In genomic region chr12:52947738-52948423, GRCh38 we compare ENCODE assay signal across 1 cellular context.
TF ChIP-seq lines count a peak whose summit lies in the region.

No MANE protein-coding gene starts in this region.

TF ChIP-seq in IMR-90, 13 proteins besides CTCF, POLR2A, EP300 and RAD21:
- TF ChIP-seq MAFK (IDR thresholded peaks at IDR 0.05; ENCODE audit: low read depth, low read length) (no peak), CHD1 (IDR thresholded peaks at IDR 0.05; ENCODE audit: low read depth, low read length) (no peak), BHLHE40 (IDR thresholded peaks at IDR 0.05; ENCODE audit: low read depth, low read length) (no peak), MXI1 (IDR thresholded peaks at IDR 0.05; ENCODE audit: borderline replicate concordance, low read depth, low read length) (no peak), NFE2L2 (IDR thresholded peaks at IDR 0.05; ENCODE audit: low read depth, low read length) (no peak), FOS (IDR thresholded peaks at IDR 0.05; ENCODE audit: low read depth, low read length) (no peak), RFX5 (IDR thresholded peaks at IDR 0.05; ENCODE audit: low read depth, low read length) (no peak), MAZ (IDR thresholded peaks at IDR 0.05; ENCODE audit: borderline replicate concordance, low read depth, low read length) (no peak), USF2 (IDR thresholded peaks at IDR 0.05; ENCODE audit: low read depth, low read length) (no peak), SMC3 (IDR thresholded peaks at IDR 0.05; ENCODE audit: low read depth, low read length) (no peak), CEBPB (IDR thresholded peaks at IDR 0.05; ENCODE audit: low read depth, low read length) (no peak), ELK1 (IDR thresholded peaks at IDR 0.05; ENCODE audit: borderline replicate concordance, low read depth, low read length) (no peak), RCOR1 (IDR thresholded peaks at IDR 0.05; ENCODE audit: insufficient replicate concordance, low read length) (no peak)
